9 cellular contexts compared by ENCODE assay signal in genomic region chr5:177300236-177300880, GRCh38. TPM values are rescaled to one million over a fixed set of nuclear protein-coding genes. Genes with fewer than 3 reads are reported as not detected.
DNase-seq lines count a peak whose midpoint lies in the region; ATAC-seq, FAIRE-seq and TF ChIP-seq lines count a peak whose summit lies in the region.
"Had no signal": no experiment of that assay in that cellular context is flagged by ENCODE, and none has a peak within 500 bp of the region (broad histone marks: within the 10 kb centered on the region; RNA-seq: fewer than 3 reads in every experiment).

No MANE protein-coding gene starts in this region.

- peak; percentile 38 for ATAC-seq in HG03159 (IDR thresholded peaks at IDR 0.05; ENCODE audit: unreplicated experiment)

- intact Hi-C loops in kidney (cut with DNase I), result no loop called here

- peaks cover 4 to 33% of the 10 kb centered on the region in 2 donors for H3K4me1 ChIP-seq in kidney (ENCODE audit: control insufficient read depth in 1 of 2, insufficient read depth in 1 of 2, low read depth in 1 of 2, low read length in 2 of 2)

- H3K4me1 Mint-ChIP-seq in brain, result peaks cover 44% of the 10 kb centered on the region

- no peaks in the 10 kb centered on the region for H3K9me3 Mint-ChIP-seq in brain

- H3K36me3 ChIP-seq in kidney (ENCODE audit: control insufficient read depth in 1 of 2, insufficient read depth in 2 of 2, low read length in 2 of 2), result peaks cover 10 to 34% of the 10 kb centered on the region in 2 donors

- no peaks in the 10 kb centered on the region for H3K9me3 ChIP-seq in kidney (ENCODE audit: control insufficient read depth in 1 of 2, low read length in 2 of 2)

- DNase-seq in DMS 273 (lab: John Stamatoyannopoulos, UW; ENCODE audit: unreplicated experiment) (peak; percentile 63), DMS 273 treated with DMSO at 0.1 percent for 48 hours (lab: John Stamatoyannopoulos, UW) (no peak), SKM-1 treated with dmso at 0.1 percent for 144 hours (lab: John Stamatoyannopoulos, UW; ENCODE audit: unreplicated experiment) (peak; percentile 95), kidney (no peak)
- peak; percentile 33 to 53 for DNase-seq in stimulated activated CD8-positive, alpha-beta memory T cell treated with anti-CD3 and anti-CD28 coated beads, Interleukin-4, amount 100 ng/mL, for 4 hours (ENCODE audit: low read depth in 2 of 2, low spot score in 1 of 2)
- DNase-seq in effector CD8-positive, alpha-beta T cell (lab: John Stamatoyannopoulos, UW), result no peak

- peak overlapping the region; percentile 53 to 93 (median 72) for H3K27ac Mint-ChIP-seq in brain

- TF ChIP-seq CTCF in brain (conservative IDR thresholded peaks at IDR 0.05) (peak in 1 of 2 experiments; percentile 29), kidney (IDR thresholded peaks at IDR 0.05; ENCODE audit: borderline replicate concordance, extremely low read depth, insufficient read depth) (no peak)

- peak overlapping the region in 4 of 5 experiments; percentile 51 to 83 (median 65) for H3K4me3 Mint-ChIP-seq in brain

- H3K27ac ChIP-seq in kidney (ENCODE audit: low read depth in 2 of 2, low read length in 2 of 2), result peak overlapping the region; percentile 47 to 52

- FAIRE-seq in kidney (lab: Jason Lieb, UNC), result no peak
- FAIRE-seq: A204.1 had no signal

- H3K27me3 Mint-ChIP-seq in brain, result no peaks in the 10 kb centered on the region

- no peak overlapping the region for H3K4me3 ChIP-seq in kidney (ENCODE audit: low read length in 2 of 2)

- H3K9ac ChIP-seq in kidney (ENCODE audit: low read length in 2 of 2), result no peak overlapping the region

- peaks cover 30% of the 10 kb centered on the region for H3K36me3 Mint-ChIP-seq in brain

RNA-seq across cellular contexts. Expression of gene RAB24, which starts 3.2 kb away (rescaled TPM):
- polyA plus RNA-seq in brain (ENCODE audit: insufficient read depth, low read depth, low replicate concordance) (17.3 TPM), kidney (ENCODE audit: insufficient read depth, low read depth, low replicate concordance) (77.6 TPM)
- total RNA-seq in kidney, result 25.0 TPM

RNA-seq across cellular contexts. Expression of gene PRELID1, which starts 3.2 kb away (rescaled TPM):
- polyA plus RNA-seq in brain (ENCODE audit: insufficient read depth, low read depth, low replicate concordance) (96.8 TPM), kidney (ENCODE audit: insufficient read depth, low read depth, low replicate concordance) (351 TPM)
- 90.8 TPM for total RNA-seq in kidney

RNA-seq across cellular contexts. Expression of gene MXD3, which starts 11.3 kb away (rescaled TPM):
- 48.9 TPM for polyA plus RNA-seq in brain (ENCODE audit: insufficient read depth, low read depth, low replicate concordance)
- total RNA-seq in kidney, result 6.6 TPM
- polyA plus RNA-seq in kidney (ENCODE audit: insufficient read depth, low read depth, low replicate concordance), result 4.9 TPM

RNA-seq across cellular contexts. Expression of gene LMAN2, which starts 51.1 kb away (rescaled TPM):
- polyA plus RNA-seq in brain (ENCODE audit: insufficient read depth, low read depth, low replicate concordance), result 130 TPM
- 137 TPM for total RNA-seq in kidney
- polyA plus RNA-seq in kidney (ENCODE audit: insufficient read depth, low read depth, low replicate concordance), result 190 TPM

RNA-seq across cellular contexts. Expression of gene RGS14, which starts 57.4 kb away (rescaled TPM):
- polyA plus RNA-seq in brain (ENCODE audit: insufficient read depth, low read depth, low replicate concordance) (10.7 TPM), kidney (ENCODE audit: insufficient read depth, low read depth, low replicate concordance) (56.3 TPM)
- 28.4 TPM for total RNA-seq in kidney

Comparison
In these comparisons a context has a peak if more than half of its experiments do, and no peak if none do; other contexts are left out.
1. DNase-seq: peak in DMS 273 (single experiment), SKM-1 treated with dmso at 0.1 percent for 144 hours (single experiment) and stimulated activated CD8-positive, alpha-beta memory T cell treated with anti-CD3 and anti-CD28 coated beads, Interleukin-4, amount 100 ng/mL, for 4 hours (2 of 2); none in DMS 273 treated with DMSO at 0.1 percent for 48 hours (single experiment), kidney (single experiment) and effector CD8-positive, alpha-beta T cell (single experiment).